In genomic region chr17:74877592-74878543, GRCh38 we compare ENCODE assay signal across 1 cellular context.
TF ChIP-seq lines count a peak whose summit lies in the region.

No MANE protein-coding gene starts in this region.

TF ChIP-seq in IMR-90, 13 proteins besides CTCF, POLR2A, EP300 and RAD21:
- TF ChIP-seq SMC3 (IDR thresholded peaks at IDR 0.05; ENCODE audit: low read depth, low read length): no peak
- TF ChIP-seq BHLHE40 (IDR thresholded peaks at IDR 0.05; ENCODE audit: low read depth, low read length): no peak
- TF ChIP-seq MAFK (IDR thresholded peaks at IDR 0.05; ENCODE audit: low read depth, low read length): no peak
- no peak for TF ChIP-seq USF2 (IDR thresholded peaks at IDR 0.05; ENCODE audit: low read depth, low read length)
- TF ChIP-seq CEBPB (IDR thresholded peaks at IDR 0.05; ENCODE audit: low read depth, low read length): no peak
- TF ChIP-seq ELK1 (IDR thresholded peaks at IDR 0.05; ENCODE audit: borderline replicate concordance, low read depth, low read length): no peak
- no peak for TF ChIP-seq NFE2L2 (IDR thresholded peaks at IDR 0.05; ENCODE audit: low read depth, low read length)
- TF ChIP-seq RCOR1 (IDR thresholded peaks at IDR 0.05; ENCODE audit: insufficient replicate concordance, low read length): no peak
- TF ChIP-seq RFX5 (IDR thresholded peaks at IDR 0.05; ENCODE audit: low read depth, low read length): no peak
- TF ChIP-seq CHD1 (IDR thresholded peaks at IDR 0.05; ENCODE audit: low read depth, low read length): no peak
- no peak for TF ChIP-seq FOS (IDR thresholded peaks at IDR 0.05; ENCODE audit: low read depth, low read length)
- no peak for TF ChIP-seq MXI1 (IDR thresholded peaks at IDR 0.05; ENCODE audit: borderline replicate concordance, low read depth, low read length)
- no peak for TF ChIP-seq MAZ (IDR thresholded peaks at IDR 0.05; ENCODE audit: borderline replicate concordance, low read depth, low read length)
